ENCODE assay signal across 1 cellular context in the genomic region with DNA sequence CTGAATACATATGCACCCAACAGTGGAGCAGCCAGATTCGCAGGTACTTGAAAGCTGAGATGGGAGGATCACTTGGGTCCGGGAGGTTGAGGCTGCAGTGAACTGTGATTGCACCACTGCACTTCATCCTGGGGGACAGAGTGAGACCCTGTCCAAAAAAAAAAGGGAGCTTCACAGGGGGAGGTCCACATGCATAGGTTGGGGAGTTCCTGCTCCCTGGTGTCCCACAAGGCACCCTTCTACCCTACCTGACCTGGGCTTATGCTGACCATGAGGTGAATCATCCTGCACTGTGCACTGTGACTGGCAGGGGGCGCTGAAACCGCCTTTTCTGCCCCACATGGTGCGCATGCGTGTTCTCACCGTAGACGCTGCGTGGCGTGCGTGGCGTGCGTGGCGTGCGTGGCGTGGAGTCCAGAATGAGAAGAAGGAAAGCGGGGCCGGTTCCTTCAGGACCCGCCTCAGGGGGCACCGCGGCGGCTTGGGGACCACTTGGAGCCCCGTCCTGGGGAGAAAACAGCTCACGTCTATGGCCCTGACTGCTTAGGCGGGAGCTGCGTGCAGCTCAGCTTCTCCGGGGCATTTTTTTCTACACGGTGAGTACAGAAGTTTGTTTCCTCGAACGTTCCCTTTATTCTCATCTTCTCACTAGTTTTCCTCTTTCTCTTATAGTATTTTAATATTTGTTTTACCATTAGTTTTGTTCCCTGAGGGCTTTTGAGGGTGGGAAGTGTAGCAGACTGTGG.
TF ChIP-seq lines count a peak whose summit lies in the region.

No MANE protein-coding gene starts in this region.

TF ChIP-seq in GM23338, 12 proteins besides CTCF, POLR2A, EP300 and RAD21 (continued from another document):
- TF ChIP-seq ZNF331 (CRISPR knock-in tag; IDR thresholded peaks at IDR 0.05; ENCODE audit: low read depth): no peak
